ENCODE assay signal across 8 cellular contexts in the genomic region with DNA sequence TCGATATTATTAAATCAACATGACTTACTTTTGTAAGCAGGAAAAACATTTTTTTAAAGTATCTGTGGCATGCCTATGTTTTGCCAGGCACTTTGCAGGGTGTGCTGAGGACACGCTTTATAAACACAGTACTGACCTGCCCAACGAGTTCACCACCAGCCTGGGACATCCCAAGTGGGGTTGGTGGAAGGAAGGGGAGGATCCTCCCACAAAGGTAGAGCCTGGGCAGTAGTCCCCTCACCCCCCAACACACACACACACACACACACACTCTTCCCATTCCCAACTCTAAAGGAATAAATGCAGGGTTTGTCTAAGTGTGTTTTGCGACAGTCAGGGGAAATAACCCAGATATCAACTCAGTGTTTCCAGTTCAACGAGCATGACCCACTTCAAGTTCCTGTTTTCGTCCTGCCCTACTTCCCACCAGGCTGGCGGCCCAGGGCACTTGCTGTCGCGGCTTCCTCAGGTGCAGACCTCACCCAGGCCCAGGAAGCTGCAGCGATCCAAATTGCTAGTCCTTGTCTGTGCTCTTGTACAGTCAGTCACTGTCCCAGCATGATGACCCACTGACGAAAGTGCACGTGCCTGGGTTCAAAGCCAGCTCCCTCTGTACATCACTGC. TPM values are rescaled to one million over a fixed set of nuclear protein-coding genes. Genes with fewer than 3 reads are reported as not detected.
DNase-seq lines count a peak whose midpoint lies in the region; ATAC-seq and TF ChIP-seq lines count a peak whose summit lies in the region.

No MANE protein-coding gene starts in this region.

- no peak for ATAC-seq in DND-41 (ENCODE audit: insufficient read depth, low read depth)
- peak in 1 of 4 donors; percentile 5 for ATAC-seq in heart left ventricle
- ATAC-seq in HG03378 (IDR thresholded peaks at IDR 0.05; ENCODE audit: unreplicated experiment) = no peak

- H3K4me3 ChIP-seq in DND-41 (ENCODE audit: low read depth in 1 of 2, low read length in 2 of 2) = no peak overlapping the region
- H3K4me3 ChIP-seq in heart left ventricle = peak overlapping the region in 7 of 12 donors; percentile 1 to 100 (median 85)
- no peak overlapping the region for H3K4me3 ChIP-seq in MG63

- no peaks in the 10 kb centered on the region for H3K9me3 ChIP-seq in DND-41 (ENCODE audit: insufficient read depth, low read length, severe bottlenecking)
- no peaks in the 10 kb centered on the region for H3K9me3 ChIP-seq in heart left ventricle
- no peaks in the 10 kb centered on the region for H3K9me3 ChIP-seq in MG63

- TF ChIP-seq CTCF in DND-41 (IDR thresholded peaks at IDR 0.05; ENCODE audit: borderline replicate concordance, extremely low read depth, low read length, poor library complexity, severe bottlenecking) = no peak
- no peak for TF ChIP-seq CTCF in heart left ventricle (IDR thresholded peaks at IDR 0.05)

- H3K4me2 ChIP-seq in DND-41 (ENCODE audit: insufficient read depth, low read length) = peak overlapping the region; percentile 86

- WGBS in heart left ventricle, 4 donors = 20 to 34% (median 23%) methylated on average over 10 to 12 of the region's 12 CpGs

- H3K27ac ChIP-seq in DND-41 (ENCODE audit: low read length) (peak overlapping the region; percentile 44; the same call in 1 of the 2 replicates), heart left ventricle (peak overlapping the region; percentile 90 to 100 (median 98))

- H3K27me3 ChIP-seq in DND-41 (ENCODE audit: insufficient read depth, low read length, poor library complexity) (no peaks in the 10 kb centered on the region), heart left ventricle (no peaks in the 10 kb centered on the region), MG63 (no peaks in the 10 kb centered on the region)

- peaks cover 38% of the 10 kb centered on the region for H3K4me1 ChIP-seq in DND-41 (ENCODE audit: insufficient read depth, low read length)
- peaks cover 18 to 92% (median 84%) of the 10 kb centered on the region in 12 donors for H3K4me1 ChIP-seq in heart left ventricle

- H3K36me3 ChIP-seq in DND-41 (ENCODE audit: insufficient read depth, low read length) = peaks cover 44% of the 10 kb centered on the region
- H3K36me3 ChIP-seq in heart left ventricle = peaks cover 0 to 14% (median 0%) of the 10 kb centered on the region in 9 donors
- no peaks in the 10 kb centered on the region; the same call in none of the 2 replicates for H3K36me3 ChIP-seq in MG63

- DNase-seq in DND-41 = peak; percentile 27
- DNase-seq in NCI-H526 (lab: John Stamatoyannopoulos, UW) = peak; percentile 50 to 54
- peak; percentile 61 for DNase-seq in activated CD8-positive, alpha-beta memory T cell treated with anti-CD3 and anti-CD28 coated beads, Interleukin-2, amount 50 U/mL, for 4 hours
- DNase-seq in heart left ventricle = peak in 2 of 5 donors; percentile 52 to 60
- peak; percentile 49 for DNase-seq in stimulated activated CD4-positive, alpha-beta T cell treated with anti-CD3 and anti-CD28 coated beads, Interleukin-1b, Interleukin-23, amount 100 ng/mL, for 48 hours
- no peak for DNase-seq in MG63
- no peak for DNase-seq in NK-92 treated with Interleukin-12 subunit alpha and Interleukin-12 subunit beta, amount 100 ng/mL, for 24 hours (lab: John Stamatoyannopoulos, UW)

- H3K9ac ChIP-seq in DND-41 (ENCODE audit: low read depth, low read length) = peak overlapping the region; percentile 90; the same call in 1 of the 2 replicates

- peaks cover 83% of the 10 kb centered on the region for H3K79me2 ChIP-seq in DND-41 (ENCODE audit: insufficient read depth, low read length)

- peaks cover 45% of the 10 kb centered on the region for H4K20me1 ChIP-seq in DND-41 (ENCODE audit: insufficient read depth, low read length)

- TF ChIP-seq POLR2A in heart left ventricle (IDR thresholded peaks at IDR 0.05) = no peak

- no peak overlapping the region for H2AFZ ChIP-seq in DND-41 (ENCODE audit: low read depth, low read length)

- intact Hi-C loops in heart left ventricle (cut with DNase I) = loop anchor here in 7 of 10 donors (5.0 kb wide), 4 partner anchors 48 to 173 kb away; no protein-coding TSS in a partner anchor

RNA-seq across cellular contexts. Expression of gene CERK, which starts 3.1 kb away (rescaled TPM):
- 100 to 1,000 TPM in 1 of 9 donors, 10 to 100 TPM in 8; 52.6 to 125 (median 72.3) TPM for total RNA-seq in heart left ventricle
- 100 to 1,000 TPM in 1 of 2 donors, 10 to 100 TPM in 1; 17.8 to 114 TPM for polyA plus RNA-seq in heart left ventricle
- total RNA-seq in MG63 (2014; rRNA removed; shearing (Covaris generic); ENCODE audit: low replicate concordance) = 23.6 and 30.1 TPM in 2 replicates

RNA-seq across cellular contexts. Expression of gene TBC1D22A, which starts 27.5 kb away (rescaled TPM):
- 10 to 100 TPM; 14.0 to 30.7 (median 18.6) TPM for total RNA-seq in heart left ventricle
- polyA plus RNA-seq in heart left ventricle = 10 to 100 TPM in 1 of 2 donors, 1 to 10 TPM in 1; 9.4 to 18.9 TPM
- 14.5 and 18.2 TPM in 2 replicates for total RNA-seq in MG63 (2014; rRNA removed; shearing (Covaris generic); ENCODE audit: low replicate concordance)

Comparison
In these comparisons a context has a peak if more than half of its experiments do, and no peak if none do; other contexts are left out.
1. DNase-seq: peak in DND-41 (single experiment), NCI-H526 (2 of 2), activated CD8-positive, alpha-beta memory T cell treated with anti-CD3 and anti-CD28 coated beads, Interleukin-2, amount 50 U/mL, for 4 hours (single experiment) and stimulated activated CD4-positive, alpha-beta T cell treated with anti-CD3 and anti-CD28 coated beads, Interleukin-1b, Interleukin-23, amount 100 ng/mL, for 48 hours (single experiment); none in MG63 (single experiment) and NK-92 treated with Interleukin-12 subunit alpha and Interleukin-12 subunit beta, amount 100 ng/mL, for 24 hours (single experiment).
2. H3K4me3 ChIP-seq: peak in heart left ventricle (7 of 12); none in DND-41 (0 of 2) and MG63 (single experiment).